Comparison of ENCODE assay signal across 8 cellular contexts in genomic region chr6:28863607-28864320, GRCh38.
DNase-seq lines count a peak whose midpoint lies in the region; ATAC-seq and TF ChIP-seq lines count a peak whose summit lies in the region.

No MANE protein-coding gene starts in this region.

- H3K27ac ChIP-seq in colonic mucosa: peak overlapping the region; percentile 74

- no peak for TF ChIP-seq CTCF in colonic mucosa (IDR thresholded peaks at IDR 0.05)

- intact Hi-C loops in colonic mucosa (cut with DNase I): no loop called here

- in situ Hi-C loops in Caki2 (cut with HindIII; ENCODE audit: low pct_unique_long_range_greater_than_20kb, low sequenced_read_pairs): no loop called here

- peak overlapping the region; percentile 62 to 82 for H3K9ac ChIP-seq in colonic mucosa (ENCODE audit: low read depth in 2 of 2, low read length in 2 of 2)

- H3K4me1 ChIP-seq in colonic mucosa: peaks cover 4% of the 10 kb centered on the region

- DNase-seq in Caki2 (ENCODE audit: low read depth) (peak; percentile 90), NCI-H460 (ENCODE audit: extremely low read depth, low read depth) (peak; percentile 70), colonic mucosa (peak; percentile 78), left kidney (ENCODE audit: low read depth, low spot score) (peak; percentile 91)
- peak; percentile 69 to 91 for DNase-seq in activated CD4-positive, alpha-beta T cell treated with anti-CD3 and anti-CD28 coated beads for 4 hours
- DNase-seq in stimulated activated CD4-positive, alpha-beta T cell treated with anti-CD3 and anti-CD28 coated beads, Interleukin-1b, Interleukin-23, amount 100 ng/mL, for 24 hours (ENCODE audit: low read depth in 4 of 4, low spot score in 1 of 4): peak; percentile 64 to 90 (median 80)

- H3K36me3 ChIP-seq in colonic mucosa: no peaks in the 10 kb centered on the region

- no peaks in the 10 kb centered on the region for H3K27me3 ChIP-seq in colonic mucosa

- ATAC-seq in HG02678 (IDR thresholded peaks at IDR 0.05; ENCODE audit: unreplicated experiment): peak; percentile 32
- no peak for ATAC-seq in HG03521 (IDR thresholded peaks at IDR 0.05; ENCODE audit: unreplicated experiment)

- H3K4me3 ChIP-seq in colonic mucosa: peak overlapping the region; percentile 75

- H3K9me3 ChIP-seq in colonic mucosa: no peaks in the 10 kb centered on the region
